Comparison of ENCODE assay signal across 23 cellular contexts in genomic region chr4:86990510-86990909, GRCh38. TPM values are rescaled to one million over a fixed set of nuclear protein-coding genes. Genes with fewer than 3 reads are reported as not detected.
A peak's percentile ranks its signal among the peaks of the same experiment; 100 is the strongest.
DNase-seq lines count a peak whose midpoint lies in the region; ATAC-seq, FAIRE-seq and TF ChIP-seq lines count a peak whose summit lies in the region.
"Had no signal": no experiment of that assay in that cellular context is flagged by ENCODE, and none has a peak within 500 bp of the region (broad histone marks: within the 10 kb centered on the region; RNA-seq: fewer than 3 reads in every experiment).

No MANE protein-coding gene starts in this region.

- no peaks in the 10 kb centered on the region for H4K20me1 ChIP-seq in H9 (ENCODE audit: control insufficient read depth, insufficient read depth, insufficient read length)

- CTCF ChIA-PET in WTC11 (lab: Charles Lee), result no interaction called here
- CTCF ChIA-PET in naive thymus-derived CD4-positive, alpha-beta T cell (lab: Charles Lee), result no interaction called here

- H3K4me3 Mint-ChIP-seq in H9 (no peak overlapping the region), WTC11 (no peak overlapping the region), endodermal cell (no peak overlapping the region)
- no peak overlapping the region for H3K4me3 Mint-ChIP-seq in naive thymus-derived CD4-positive, alpha-beta T cell
- H3K4me3 Mint-ChIP-seq: B cell; CD4-positive, alpha-beta T cell; CD8-positive, alpha-beta T cell had no signal

- no peak overlapping the region for H3T11ph ChIP-seq in H9 (ENCODE audit: low read length)

- H2BK5ac ChIP-seq in H9 (ENCODE audit: insufficient read length, low read length), result no peak overlapping the region

- no peak for TF ChIP-seq POLR2A in thyroid gland (IDR thresholded peaks at IDR 0.05)

- no CpG with 5 or more reads among the region's 3 CpGs for WGBS in H9 (ENCODE audit: extremely low coverage, insufficient read length, low lambda C conversion rate)
- WGBS in endodermal cell (ENCODE audit: insufficient coverage in 1 of 2, insufficient read length in 1 of 2), 2 experiments, result 93 to 100% methylated on average over 2 to 3 of the region's 3 CpGs
- 37 to 54% methylated on average over 3 of the region's 3 CpGs for WGBS in pancreas, 2 donors
- 96 to 100% methylated on average over 3 of the region's 3 CpGs for WGBS in thyroid gland, 2 donors

- peaks cover 22 to 31% (median 30%) of the 10 kb centered on the region in 3 experiments for H3K36me3 Mint-ChIP-seq in H9 (ENCODE audit: insufficient read depth in 1 of 3, low read depth in 3 of 3)
- H3K36me3 Mint-ChIP-seq in WTC11, result peaks cover 33% of the 10 kb centered on the region
- peaks cover 40% of the 10 kb centered on the region for H3K36me3 Mint-ChIP-seq in endodermal cell (ENCODE audit: low read depth)
- peaks cover 5 to 22% (median 21%) of the 10 kb centered on the region in 5 donors for H3K36me3 Mint-ChIP-seq in naive thymus-derived CD4-positive, alpha-beta T cell

- TF ChIP-seq CTCF in H9 (conservative IDR thresholded peaks at IDR 0.05) (no peak), WTC11 (IDR thresholded peaks at IDR 0.05) (no peak), endodermal cell (conservative IDR thresholded peaks at IDR 0.05) (no peak), pancreas (IDR thresholded peaks at IDR 0.05) (no peak), thyroid gland (IDR thresholded peaks at IDR 0.05) (no peak)

- H3K4me1 ChIP-seq in H9 (ENCODE audit: insufficient read depth, low read length) (no peaks in the 10 kb centered on the region), endodermal cell (ENCODE audit: control insufficient read depth, insufficient read depth, low read length) (no peaks in the 10 kb centered on the region), pancreas (peaks cover 13 to 29% (median 18%) of the 10 kb centered on the region in 3 donors), thyroid gland (peaks cover 19 to 21% of the 10 kb centered on the region in 2 donors)
- no peaks in the 10 kb centered on the region for H3K4me1 ChIP-seq in naive thymus-derived CD4-positive, alpha-beta T cell (ENCODE audit: control insufficient read depth in 2 of 2, insufficient read depth in 2 of 2, low read length in 2 of 2)
- H3K4me1 ChIP-seq: A549 had no signal

- H3K4me3 ChIP-seq in endodermal cell (ENCODE audit: low read length) (no peak overlapping the region), pancreas (no peak overlapping the region), thyroid gland (replicated peaks in 1 of 3) (no peak overlapping the region)
- no peak overlapping the region for H3K4me3 ChIP-seq in naive thymus-derived CD4-positive, alpha-beta T cell (ENCODE audit: low read length)
- H3K4me3 ChIP-seq: A549; BLaER1 treated with 17β-estradiol and CSF1 and Interleukin-3, amounts not matched to agents 10 nM and 100 nM had no signal

- H2BK12ac ChIP-seq in H9 (ENCODE audit: insufficient read length, low read depth, low read length), result no peak overlapping the region

- H3K4me2 ChIP-seq in H9 (ENCODE audit: insufficient read depth, insufficient read length, low read length), result no peak overlapping the region
- H3K4me2 ChIP-seq: A549; BLaER1 treated with 17β-estradiol and CSF1 and Interleukin-3, amounts not matched to agents 10 nM and 100 nM had no signal

- H3K4ac ChIP-seq in H9 (ENCODE audit: low read depth, low read length), result no peak overlapping the region

- H3K9ac ChIP-seq in H9 (ENCODE audit: extremely low read depth, insufficient read length, low read length) (no peak overlapping the region), endodermal cell (ENCODE audit: extremely low read depth, low read length, poor library complexity, severe bottlenecking) (no peak overlapping the region)
- H3K9ac ChIP-seq: BLaER1 treated with 17β-estradiol and CSF1 and Interleukin-3, amounts not matched to agents 10 nM and 100 nM had no signal

- no peak for FAIRE-seq in pancreas (lab: Jason Lieb, UNC)
- FAIRE-seq: A549, D721Med, G401.6, GM12891, GM18507 had no signal

- no peak overlapping the region for H4K8ac ChIP-seq in H9 (replicated peaks; ENCODE audit: insufficient read length, low read depth, low read length)

- H3K56ac ChIP-seq in H9 (ENCODE audit: insufficient read length, low read depth, low read length), result no peak overlapping the region

- no peak overlapping the region for H3K18ac ChIP-seq in H9 (ENCODE audit: insufficient read length, low read depth, low read length)

- intact Hi-C loops in pancreas (cut with DNase I), result loop anchor here in 2 of 3 donors (10.0 kb wide), 1 partner anchor 46 kb away; no protein-coding TSS in a partner anchor
- intact Hi-C loops in naive thymus-derived CD4-positive, alpha-beta T cell (cut with micrococcal nuclease), result loop anchor here in 1 of 2 donors (5.0 kb wide), 1 partner anchor 33 kb away; no protein-coding TSS in a partner anchor
- intact Hi-C loops in thyroid gland (cut with DNase I), result loop anchor here (5.0 kb wide), 1 partner anchor 48 kb away; no protein-coding TSS in a partner anchor

- H3K23me2 ChIP-seq in H9 (ENCODE audit: insufficient read length, low read depth, low read length, poor library complexity, severe bottlenecking), result no peaks in the 10 kb centered on the region

- no peak overlapping the region for H4K91ac ChIP-seq in H9 (ENCODE audit: insufficient read length, low read depth, low read length)

- DNase-seq in H9 (no peak), WTC11 (ENCODE audit: low spot score) (no peak), endodermal cell (no peak), pancreas (peak in 2 of 6 donors; percentile 40 to 60), NCI-H2227 (lab: John Stamatoyannopoulos, UW; ENCODE audit: unreplicated experiment) (no peak), thyroid gland (no peak)
- DNase-seq in naive thymus-derived CD4-positive, alpha-beta T cell, result no peak
- DNase-seq: AML-193; Caco-2; Calu3; CD4-positive, alpha-beta T cell; CD8-positive, alpha-beta T cell; DMS79 treated with DMSO at 0.1 percent for 48 hours; GF-D8 had no signal

- H2BK120ac ChIP-seq in H9 (ENCODE audit: low read depth, low read length, poor library complexity, severe bottlenecking), result no peak overlapping the region

- no peaks in the 10 kb centered on the region for H3K27me3 ChIP-seq in H9 (ENCODE audit: insufficient read depth, low read length)
- no peaks in the 10 kb centered on the region for H3K27me3 ChIP-seq in endodermal cell (ENCODE audit: control insufficient read depth, insufficient read depth, low read length, poor library complexity, severe bottlenecking)
- H3K27me3 ChIP-seq in pancreas, result no peaks in the 10 kb centered on the region
- H3K27me3 ChIP-seq in naive thymus-derived CD4-positive, alpha-beta T cell (ENCODE audit: control insufficient read depth in 2 of 2, insufficient read depth in 2 of 2, low read length in 2 of 2), result no peaks in the 10 kb centered on the region
- H3K27me3 ChIP-seq in thyroid gland, result no peaks in the 10 kb centered on the region
- H3K27me3 ChIP-seq: BLaER1 treated with 17β-estradiol and CSF1 and Interleukin-3, amounts not matched to agents 10 nM and 100 nM had no signal

- no peak overlapping the region for H3K14ac ChIP-seq in H9 (ENCODE audit: insufficient read depth, low read length)

- H3K79me1 ChIP-seq in H9 (ENCODE audit: insufficient read depth, low read depth, low read length, poor library complexity, severe bottlenecking), result no peaks in the 10 kb centered on the region

- no peak overlapping the region for H4K5ac ChIP-seq in H9 (ENCODE audit: insufficient read length, low read depth, low read length)

- H3K79me2 ChIP-seq in H9 (ENCODE audit: insufficient read depth, low read length), result no peaks in the 10 kb centered on the region

- no peak overlapping the region for H2BK15ac ChIP-seq in H9 (ENCODE audit: low read depth, low read length)

- H3K23ac ChIP-seq in H9 (ENCODE audit: insufficient read length, low read depth, low read length), result no peak overlapping the region

- H3K9me3 ChIP-seq in H9 (ENCODE audit: control insufficient read depth, low read depth, low read length), result no peaks in the 10 kb centered on the region
- H3K9me3 ChIP-seq in endodermal cell (ENCODE audit: control insufficient read depth, low read length), result no peaks in the 10 kb centered on the region
- H3K9me3 ChIP-seq in pancreas, result no peaks in the 10 kb centered on the region
- H3K9me3 ChIP-seq in naive thymus-derived CD4-positive, alpha-beta T cell (ENCODE audit: control insufficient read depth in 2 of 3, low read length in 3 of 3), result no peaks in the 10 kb centered on the region
- no peaks in the 10 kb centered on the region for H3K9me3 ChIP-seq in thyroid gland
- H3K9me3 ChIP-seq: A549, Caco-2 had no signal

- peaks cover 4 to 7% of the 10 kb centered on the region in 2 experiments for H3K9me3 Mint-ChIP-seq in H9
- H3K9me3 Mint-ChIP-seq in WTC11, result peaks cover 7% of the 10 kb centered on the region
- H3K9me3 Mint-ChIP-seq in endodermal cell, result peaks cover 12% of the 10 kb centered on the region
- peaks cover 0 to 2% (median 0%) of the 10 kb centered on the region in 11 donors for H3K9me3 Mint-ChIP-seq in naive thymus-derived CD4-positive, alpha-beta T cell
- H3K9me3 Mint-ChIP-seq: CD8-positive, alpha-beta T cell had no signal

- no peak overlapping the region for H3K27ac ChIP-seq in H9 (ENCODE audit: insufficient read length, low read depth, low read length)
- H3K27ac ChIP-seq in endodermal cell (ENCODE audit: low read depth, low read length), result no peak overlapping the region
- peak overlapping the region in 3 of 4 donors; percentile 49 to 69 (median 57) for H3K27ac ChIP-seq in pancreas
- no peak overlapping the region for H3K27ac ChIP-seq in naive thymus-derived CD4-positive, alpha-beta T cell (ENCODE audit: low read depth, low read length)
- no peak overlapping the region for H3K27ac ChIP-seq in thyroid gland
- H3K27ac ChIP-seq: 22Rv1; A549; BLaER1 treated with 17β-estradiol and CSF1 and Interleukin-3, amounts not matched to agents 10 nM and 100 nM; C4-2B had no signal

- ATAC-seq in WTC11 (no peak), pancreas (peak; percentile 47 to 58 (median 52))
- ATAC-seq in naive thymus-derived CD4-positive, alpha-beta T cell, result no peak
- ATAC-seq: A549; CD8-positive, alpha-beta T cell had no signal

- H2BK20ac ChIP-seq in H9 (ENCODE audit: low read depth, low read length, poor library complexity, severe bottlenecking), result no peak overlapping the region

- peak overlapping the region; percentile 49 to 83 (median 65); a peak in 3 of 7 replicates for H3K27ac Mint-ChIP-seq in H9
- H3K27ac Mint-ChIP-seq in WTC11, result peak overlapping the region; percentile 79; the same call in 1 of the 2 replicates
- peak overlapping the region; percentile 28 for H3K27ac Mint-ChIP-seq in endodermal cell
- H3K27ac Mint-ChIP-seq in naive thymus-derived CD4-positive, alpha-beta T cell, result peak overlapping the region in 1 of 9 donors; percentile 33
- H3K27ac Mint-ChIP-seq: B cell; CD4-positive, alpha-beta T cell; CD8-positive, alpha-beta T cell had no signal

- POLR2A ChIA-PET in WTC11 (lab: Charles Lee), result no interaction called here
- POLR2A ChIA-PET in naive thymus-derived CD4-positive, alpha-beta T cell (lab: Charles Lee), result no interaction called here

- no peak overlapping the region for H2AFZ ChIP-seq in H9 (ENCODE audit: low read length)

- peaks cover 7 to 8% of the 10 kb centered on the region in 2 experiments for H3K4me1 Mint-ChIP-seq in H9
- peaks cover 18% of the 10 kb centered on the region for H3K4me1 Mint-ChIP-seq in WTC11
- peaks cover 22% of the 10 kb centered on the region for H3K4me1 Mint-ChIP-seq in endodermal cell
- H3K4me1 Mint-ChIP-seq in naive thymus-derived CD4-positive, alpha-beta T cell, result peaks cover 0 to 14% (median 10%) of the 10 kb centered on the region in 7 donors

- no peak overlapping the region for H2AK5ac ChIP-seq in H9 (ENCODE audit: insufficient read length, low read length)

- no peaks in the 10 kb centered on the region for H3K36me3 ChIP-seq in endodermal cell (ENCODE audit: control insufficient read depth, insufficient read depth, low read length)
- H3K36me3 ChIP-seq in pancreas, result no peaks in the 10 kb centered on the region
- H3K36me3 ChIP-seq in naive thymus-derived CD4-positive, alpha-beta T cell (ENCODE audit: control insufficient read depth in 2 of 3, insufficient read depth in 3 of 3, low read length in 3 of 3), result no peaks in the 10 kb centered on the region
- H3K36me3 ChIP-seq in thyroid gland, result no peaks in the 10 kb centered on the region

- H3K27me3 Mint-ChIP-seq in H9 (ENCODE audit: low read depth) (no peaks in the 10 kb centered on the region), WTC11 (ENCODE audit: low read depth) (no peaks in the 10 kb centered on the region), endodermal cell (ENCODE audit: insufficient read depth) (no peaks in the 10 kb centered on the region)
- H3K27me3 Mint-ChIP-seq in naive thymus-derived CD4-positive, alpha-beta T cell, result no peaks in the 10 kb centered on the region
- H3K27me3 Mint-ChIP-seq: B cell; CD4-positive, alpha-beta T cell had no signal

RNA-seq across cellular contexts. Expression of gene AFF1, which starts 55.7 kb away (rescaled TPM):
- total RNA-seq in H9 (2021), result 68.9 and 74.5 TPM in 2 replicates
- 72.6 to 93.4 TPM (median 83.9 TPM) in 3 replicates for total RNA-seq in WTC11 (2021)
- total RNA-seq in endodermal cell, result 100 to 1,000 TPM; 134 to 171 TPM
- polyA plus RNA-seq in endodermal cell (2013, experiment 1 of 2), result 30.2 TPM
- polyA plus RNA-seq in endodermal cell (2013, experiment 2 of 2), result 31.3 TPM
- 10 to 100 TPM; 35.8 to 62.0 (median 40.9) TPM for total RNA-seq in pancreas
- 10 to 100 TPM; 11.8 to 13.0 TPM for polyA plus RNA-seq in pancreas
- total RNA-seq in naive thymus-derived CD4-positive, alpha-beta T cell, result 10 to 100 TPM; 65.8 to 88.6 (median 78.7) TPM
- 10 to 100 TPM; 20.8 to 35.3 TPM for polyA plus RNA-seq in naive thymus-derived CD4-positive, alpha-beta T cell
- total RNA-seq in thyroid gland, result 100 to 1,000 TPM; 155 to 238 (median 192) TPM

Comparison
In these comparisons a context has a peak if more than half of its experiments do, and no peak if none do; other contexts are left out.
1. H3K27ac ChIP-seq: peak in pancreas (3 of 4); none in H9 (single experiment), endodermal cell (single experiment), naive thymus-derived CD4-positive, alpha-beta T cell (single experiment) and thyroid gland (0 of 3).
2. ATAC-seq: peak in pancreas (4 of 4); none in WTC11 (single experiment) and naive thymus-derived CD4-positive, alpha-beta T cell (single experiment).